ENCODE assay signal across 8 cellular contexts in the genomic region with DNA sequence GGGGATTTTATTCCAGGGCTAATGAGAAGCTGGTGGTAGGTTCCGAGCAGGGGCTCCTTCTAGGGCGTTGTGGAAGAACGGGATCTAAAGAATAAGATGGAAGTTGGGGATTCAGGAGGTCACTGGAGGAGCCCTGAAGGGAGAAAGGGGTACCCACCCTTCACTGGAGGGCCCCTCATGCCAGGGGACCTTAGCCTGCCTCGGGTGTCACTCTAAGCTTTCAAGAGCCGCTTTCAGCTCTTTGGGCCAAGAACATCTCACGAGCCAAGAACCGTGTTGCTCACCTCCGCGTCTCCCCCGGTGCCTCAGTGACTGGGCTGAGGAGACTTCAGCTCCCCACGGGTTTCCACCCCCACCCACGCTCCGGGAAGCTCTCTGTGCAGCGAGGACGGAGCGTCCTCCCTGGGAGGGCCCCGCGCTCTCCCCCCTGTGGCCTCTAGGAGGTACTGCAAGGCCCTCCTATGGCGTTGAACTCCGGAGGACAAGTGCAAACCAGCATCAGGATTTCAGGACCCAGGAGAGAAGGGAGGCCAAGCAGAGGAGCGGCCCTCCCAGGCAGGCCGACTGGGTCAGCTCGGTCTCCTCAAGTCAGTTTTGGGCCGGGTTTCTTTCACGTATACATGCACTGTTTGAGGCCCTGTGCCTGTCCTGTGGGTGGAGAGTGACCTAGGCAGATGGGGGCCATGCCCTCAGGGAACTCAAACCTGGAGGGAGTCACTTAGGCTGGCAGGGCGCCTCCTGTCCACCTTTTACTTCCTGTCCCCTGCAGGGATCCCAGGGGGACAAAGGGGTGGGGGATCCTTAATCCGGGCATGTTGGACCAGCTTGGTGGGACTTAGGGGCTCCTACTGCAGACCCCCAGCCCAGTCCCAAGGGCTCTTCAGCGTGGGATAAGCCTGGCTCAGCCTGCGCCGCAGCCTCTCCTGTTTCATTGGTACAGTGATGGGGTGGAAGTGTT. TPM values are rescaled to one million over a fixed set of nuclear protein-coding genes. Genes with fewer than 3 reads are reported as not detected.
DNase-seq lines count a peak whose midpoint lies in the region; ATAC-seq and TF ChIP-seq lines count a peak whose summit lies in the region.

No MANE protein-coding gene starts in this region.

- DNase-seq in Calu3 (peak; percentile 79), RKO (ENCODE audit: low spot score) (peak; percentile 80), fibroblast of villous mesenchyme (ENCODE audit: low read depth) (peak; percentile 63), osteoblast (ENCODE audit: insufficient read length, low spot score, missing footprints) (peak; percentile 99), thoracic aorta (ENCODE audit: low spot score) (peak; percentile 18)
- DNase-seq in activated T-helper 2 cell treated with anti-CD3 and anti-CD28 coated beads, Interferon-gamma antibody, Interleukin-2, Interleukin-4, amounts not matched to agents 10 μg/mL and 5 μg/mL and 100 μg/mL, durations not matched to agents 14 hours and 24 hours and 36 hours (ENCODE audit: low spot score), result peak; percentile 50

- H3K9me3 ChIP-seq in osteoblast (ENCODE audit: low read depth, low read length), result no peaks in the 10 kb centered on the region
- H3K9me3 ChIP-seq in thoracic aorta, result no peaks in the 10 kb centered on the region

- H3K36me3 ChIP-seq in osteoblast (ENCODE audit: insufficient read depth, low read length), result no peaks in the 10 kb centered on the region
- H3K36me3 ChIP-seq in thoracic aorta, result peaks cover 6% of the 10 kb centered on the region

- H3K4me2 ChIP-seq in osteoblast (ENCODE audit: insufficient read depth, low read length), result peak overlapping the region; percentile 60

- H4K20me1 ChIP-seq in osteoblast (ENCODE audit: insufficient read depth, low read length), result no peaks in the 10 kb centered on the region

- peak overlapping the region; percentile 22 for H3K4me3 Mint-ChIP-seq in Calu3 (ENCODE audit: low read depth, unreplicated experiment)
- H3K4me3 Mint-ChIP-seq in activated T-helper 2 cell treated with anti-CD3 and anti-CD28 coated beads, Interferon-gamma antibody, Interleukin-2, Interleukin-4, amounts not matched to agents 10 μg/mL and 5 μg/mL and 100 μg/mL, durations not matched to agents 14 hours and 24 hours and 36 hours (ENCODE audit: low read depth), result no peak overlapping the region

- no peak overlapping the region for H3K4me3 ChIP-seq in fibroblast of villous mesenchyme (ENCODE audit: low read depth, low read length)
- peak overlapping the region; percentile 19 for H3K4me3 ChIP-seq in osteoblast (ENCODE audit: insufficient read depth, low read length)
- H3K4me3 ChIP-seq in thoracic aorta, result no peak overlapping the region

- H3K27ac Mint-ChIP-seq in Calu3 (ENCODE audit: unreplicated experiment), result no peak overlapping the region
- H3K27ac Mint-ChIP-seq in activated T-helper 2 cell treated with anti-CD3 and anti-CD28 coated beads, Interferon-gamma antibody, Interleukin-2, Interleukin-4, amounts not matched to agents 10 μg/mL and 5 μg/mL and 100 μg/mL, durations not matched to agents 14 hours and 24 hours and 36 hours, result no peak overlapping the region

- no peaks in the 10 kb centered on the region for H3K79me2 ChIP-seq in osteoblast (ENCODE audit: insufficient read depth, low read length)

- intact Hi-C loops in Calu3 (cut with micrococcal nuclease; ENCODE audit: unreplicated experiment), result loop anchor here (1.0 kb wide), 1 partner anchor 143 kb away; no protein-coding TSS in a partner anchor
- intact Hi-C loops in activated T-helper 2 cell treated with anti-CD3 and anti-CD28 coated beads, Interferon-gamma antibody, Interleukin-2, Interleukin-4, amounts not matched to agents 10 μg/mL and 5 μg/mL and 100 μg/mL, durations not matched to agents 14 hours and 24 hours and 36 hours (cut with micrococcal nuclease), result loop anchor here (1.0 kb wide), 1 partner anchor 142 kb away; no protein-coding TSS in a partner anchor

- no peaks in the 10 kb centered on the region for H3K9me3 Mint-ChIP-seq in Calu3 (ENCODE audit: low read depth, unreplicated experiment)
- no peaks in the 10 kb centered on the region for H3K9me3 Mint-ChIP-seq in activated T-helper 2 cell treated with anti-CD3 and anti-CD28 coated beads, Interferon-gamma antibody, Interleukin-2, Interleukin-4, amounts not matched to agents 10 μg/mL and 5 μg/mL and 100 μg/mL, durations not matched to agents 14 hours and 24 hours and 36 hours

- no peak overlapping the region for H3K27ac ChIP-seq in osteoblast (ENCODE audit: low read depth, low read length)
- H3K27ac ChIP-seq in thoracic aorta, result no peak overlapping the region

- H2AFZ ChIP-seq in osteoblast (ENCODE audit: low read length), result peak overlapping the region; percentile 25

- TF ChIP-seq CTCF in Calu3 (IDR thresholded peaks at IDR 0.05; ENCODE audit: unreplicated experiment), result peak; percentile 99
- peak; percentile 99 for TF ChIP-seq CTCF in fibroblast of villous mesenchyme (IDR thresholded peaks at IDR 0.05; ENCODE audit: insufficient read depth, low read depth, low read length)
- peak; percentile 89 for TF ChIP-seq CTCF in osteoblast (IDR thresholded peaks at IDR 0.05; ENCODE audit: extremely low read depth, low read depth, low read length)
- TF ChIP-seq CTCF in thoracic aorta (IDR thresholded peaks at IDR 0.05), result peak; percentile 94

- H3K4me1 Mint-ChIP-seq in Calu3 (ENCODE audit: low read depth, unreplicated experiment), result no peaks in the 10 kb centered on the region
- peaks cover 7% of the 10 kb centered on the region for H3K4me1 Mint-ChIP-seq in activated T-helper 2 cell treated with anti-CD3 and anti-CD28 coated beads, Interferon-gamma antibody, Interleukin-2, Interleukin-4, amounts not matched to agents 10 μg/mL and 5 μg/mL and 100 μg/mL, durations not matched to agents 14 hours and 24 hours and 36 hours (ENCODE audit: low read depth)

- H3K27me3 ChIP-seq in osteoblast (ENCODE audit: insufficient read depth, low read length) (peaks cover 17% of the 10 kb centered on the region), thoracic aorta (replicated peaks; ENCODE audit: insufficient read depth) (no peaks in the 10 kb centered on the region)

- ATAC-seq in HG03108 (IDR thresholded peaks at IDR 0.05; ENCODE audit: unreplicated experiment), result peak; percentile 72
- ATAC-seq in thoracic aorta (ENCODE audit: insufficient number of reproducible peaks, low FRiP score, low read depth), result no peak
- no peak for ATAC-seq in GM19023 (IDR thresholded peaks at IDR 0.05; ENCODE audit: unreplicated experiment)

- peaks cover 21% of the 10 kb centered on the region for H3K36me3 Mint-ChIP-seq in Calu3 (ENCODE audit: insufficient read depth, unreplicated experiment)
- H3K36me3 Mint-ChIP-seq in activated T-helper 2 cell treated with anti-CD3 and anti-CD28 coated beads, Interferon-gamma antibody, Interleukin-2, Interleukin-4, amounts not matched to agents 10 μg/mL and 5 μg/mL and 100 μg/mL, durations not matched to agents 14 hours and 24 hours and 36 hours (ENCODE audit: low read depth), result no peaks in the 10 kb centered on the region

- CTCF ChIA-PET in Calu3 (lab: Charles Lee), result interaction anchor here (0.6 to 1.5 kb wide), 18 partner anchors 9 to 225 kb away, joined by 3 to 25 read pairs (median 4); a partner anchor contains a TSS

- no TSS peak for BruUV-seq in Calu3 (replicated peaks; lab: Mats Ljungman, UMichigan)

- H3K4me1 ChIP-seq in osteoblast (ENCODE audit: insufficient read depth, low read length) (no peaks in the 10 kb centered on the region), thoracic aorta (ENCODE audit: control insufficient read depth in 1 of 2, low read depth in 2 of 2) (no peaks in the 10 kb centered on the region)

- H3K27me3 Mint-ChIP-seq in Calu3 (ENCODE audit: unreplicated experiment), result peaks cover 38% of the 10 kb centered on the region
- H3K27me3 Mint-ChIP-seq in activated T-helper 2 cell treated with anti-CD3 and anti-CD28 coated beads, Interferon-gamma antibody, Interleukin-2, Interleukin-4, amounts not matched to agents 10 μg/mL and 5 μg/mL and 100 μg/mL, durations not matched to agents 14 hours and 24 hours and 36 hours (ENCODE audit: low read depth), result peaks cover 17% of the 10 kb centered on the region

RNA-seq across cellular contexts. Expression of a gene that starts 5.1 kb away (rescaled TPM):
- total RNA-seq in Calu3 (2022) (not detected in 2 replicates), fibroblast of villous mesenchyme (not detected in 2 replicates), osteoblast (not detected in 2 replicates), thoracic aorta (10 to 100 TPM in 1 of 2 donors, not detected in 1; 29.6 TPM)
- total RNA-seq in activated T-helper 2 cell treated with anti-CD3 and anti-CD28 coated beads, Interferon-gamma antibody, Interleukin-2, Interleukin-4, amounts not matched to agents 10 μg/mL and 5 μg/mL and 100 μg/mL, durations not matched to agents 14 hours and 24 hours and 36 hours, result not detected in 2 replicates

RNA-seq across cellular contexts. Expression of a gene that starts 18.1 kb away (rescaled TPM):
- total RNA-seq in Calu3 (2022) (218 and 224 TPM in 2 replicates), fibroblast of villous mesenchyme (0.97 and 2.2 TPM in 2 replicates), osteoblast (24.2 and 30.9 TPM in 2 replicates), thoracic aorta (10 to 100 TPM; 26.1 to 53.7 TPM)
- 0.27 TPM in 1 of 2 replicates, not detected in the other for total RNA-seq in activated T-helper 2 cell treated with anti-CD3 and anti-CD28 coated beads, Interferon-gamma antibody, Interleukin-2, Interleukin-4, amounts not matched to agents 10 μg/mL and 5 μg/mL and 100 μg/mL, durations not matched to agents 14 hours and 24 hours and 36 hours

RNA-seq across cellular contexts. Expression of a gene that starts 32.7 kb away (rescaled TPM):
- total RNA-seq in Calu3 (2022) (not detected in 2 replicates), fibroblast of villous mesenchyme (under 0.01 TPM in 1 of 2 replicates, not detected in the other), osteoblast (4.7 and 12.1 TPM in 2 replicates), thoracic aorta (1 to 10 TPM in 1 of 2 donors, not detected in 1; 1.5 TPM)
- total RNA-seq in activated T-helper 2 cell treated with anti-CD3 and anti-CD28 coated beads, Interferon-gamma antibody, Interleukin-2, Interleukin-4, amounts not matched to agents 10 μg/mL and 5 μg/mL and 100 μg/mL, durations not matched to agents 14 hours and 24 hours and 36 hours, result not detected in 2 replicates

RNA-seq across cellular contexts. Expression of a gene that starts 37.9 kb away (rescaled TPM):
- total RNA-seq in Calu3 (2022), result not detected in 2 replicates
- not detected in 2 replicates for total RNA-seq in activated T-helper 2 cell treated with anti-CD3 and anti-CD28 coated beads, Interferon-gamma antibody, Interleukin-2, Interleukin-4, amounts not matched to agents 10 μg/mL and 5 μg/mL and 100 μg/mL, durations not matched to agents 14 hours and 24 hours and 36 hours
- not detected in 2 replicates for total RNA-seq in fibroblast of villous mesenchyme
- not detected in 2 replicates for total RNA-seq in osteoblast
- not detected for total RNA-seq in thoracic aorta

RNA-seq across cellular contexts. Expression of a gene that starts 47.3 kb away (rescaled TPM):
- total RNA-seq in Calu3 (2022) (not detected in 2 replicates), fibroblast of villous mesenchyme (not detected in 2 replicates), osteoblast (not detected in 2 replicates), thoracic aorta (under 1 TPM in 1 of 2 donors, not detected in 1; 0.92 TPM)
- not detected in 2 replicates for total RNA-seq in activated T-helper 2 cell treated with anti-CD3 and anti-CD28 coated beads, Interferon-gamma antibody, Interleukin-2, Interleukin-4, amounts not matched to agents 10 μg/mL and 5 μg/mL and 100 μg/mL, durations not matched to agents 14 hours and 24 hours and 36 hours

Comparison
In these comparisons a context has a peak if more than half of its experiments do, and no peak if none do; other contexts are left out.
1. DNase-seq: peak in every context shown above with its lines; median percentile 99 in osteoblast; 80 in RKO; 79 in Calu3; 63 in fibroblast of villous mesenchyme; 50 in activated T-helper 2 cell treated with anti-CD3 and anti-CD28 coated beads, Interferon-gamma antibody, Interleukin-2, Interleukin-4, amounts not matched to agents 10 μg/mL and 5 μg/mL and 100 μg/mL, durations not matched to agents 14 hours and 24 hours and 36 hours; 18 in thoracic aorta.